In genomic region chr16:3881499-3881995, GRCh38 we compare ENCODE assay signal across 8 cellular contexts. TPM values are rescaled to one million over a fixed set of nuclear protein-coding genes. Genes with fewer than 3 reads are reported as not detected.
A peak's percentile ranks its signal among the peaks of the same experiment; 100 is the strongest.
DNase-seq lines count a peak whose midpoint lies in the region; FAIRE-seq and TF ChIP-seq lines count a peak whose summit lies in the region.

No MANE protein-coding gene starts in this region.

- FAIRE-seq in kidney (lab: Jason Lieb, UNC) = no peak

- peaks cover 32% of the 10 kb centered on the region for H3K4me1 Mint-ChIP-seq in activated naive CD8-positive, alpha-beta T cell (ENCODE audit: low read depth)
- H3K4me1 Mint-ChIP-seq in stimulated activated naive CD8-positive, alpha-beta T cell treated with anti-CD3 and anti-CD28 coated beads, Interleukin-15, Interleukin-2, amounts not matched to agents 100 ng/mL and 50 ng/mL, for 24 hours (ENCODE audit: low read depth) = peaks cover 38% of the 10 kb centered on the region

- H3K9ac ChIP-seq in kidney (ENCODE audit: low read length in 2 of 2) = no peak overlapping the region

- no peaks in the 10 kb centered on the region for H3K9me3 ChIP-seq in kidney (ENCODE audit: control insufficient read depth in 1 of 2, low read length in 2 of 2)

- peaks cover 13 to 17% of the 10 kb centered on the region in 2 donors for H3K4me1 ChIP-seq in kidney (ENCODE audit: control insufficient read depth in 1 of 2, insufficient read depth in 1 of 2, low read depth in 1 of 2, low read length in 2 of 2)

- no peak for TF ChIP-seq CTCF in kidney (IDR thresholded peaks at IDR 0.05; ENCODE audit: borderline replicate concordance, extremely low read depth, insufficient read depth)

- peak overlapping the region in 1 of 2 donors; percentile 59 for H3K4me3 ChIP-seq in kidney (ENCODE audit: low read length in 2 of 2)

- peak overlapping the region; percentile 62 for H3K4me3 Mint-ChIP-seq in activated naive CD8-positive, alpha-beta T cell
- peak overlapping the region; percentile 76 for H3K4me3 Mint-ChIP-seq in stimulated activated naive CD8-positive, alpha-beta T cell treated with anti-CD3 and anti-CD28 coated beads, Interleukin-15, Interleukin-2, amounts not matched to agents 100 ng/mL and 50 ng/mL, for 24 hours

- peak; percentile 23 to 29 for DNase-seq in activated CD4-positive, alpha-beta T cell treated with anti-CD3 and anti-CD28 coated beads for 4 hours
- DNase-seq in activated CD4-positive, alpha-beta T cell treated with anti-CD3 and anti-CD28 coated beads, Interleukin-2, amount 50 U/mL, for 1 hour = no peak
- DNase-seq in kidney (peak; percentile 73), ureter (ENCODE audit: low spot score) (no peak), hepatic stellate cell (ENCODE audit: low spot score) (no peak), MV-4-11 (lab: John Stamatoyannopoulos, UW) (no peak)

- no peaks in the 10 kb centered on the region for H3K36me3 ChIP-seq in kidney (ENCODE audit: control insufficient read depth in 1 of 2, insufficient read depth in 2 of 2, low read length in 2 of 2)

- H3K36me3 Mint-ChIP-seq in activated naive CD8-positive, alpha-beta T cell = peaks cover 3% of the 10 kb centered on the region
- peaks cover 17% of the 10 kb centered on the region for H3K36me3 Mint-ChIP-seq in stimulated activated naive CD8-positive, alpha-beta T cell treated with anti-CD3 and anti-CD28 coated beads, Interleukin-15, Interleukin-2, amounts not matched to agents 100 ng/mL and 50 ng/mL, for 24 hours (ENCODE audit: low read depth)

- peaks cover 1% of the 10 kb centered on the region for H3K27me3 Mint-ChIP-seq in activated naive CD8-positive, alpha-beta T cell
- H3K27me3 Mint-ChIP-seq in stimulated activated naive CD8-positive, alpha-beta T cell treated with anti-CD3 and anti-CD28 coated beads, Interleukin-15, Interleukin-2, amounts not matched to agents 100 ng/mL and 50 ng/mL, for 24 hours = peaks cover 5% of the 10 kb centered on the region

- peak overlapping the region; percentile 64 for H3K27ac Mint-ChIP-seq in activated naive CD8-positive, alpha-beta T cell
- peak overlapping the region; percentile 61 for H3K27ac Mint-ChIP-seq in stimulated activated naive CD8-positive, alpha-beta T cell treated with anti-CD3 and anti-CD28 coated beads, Interleukin-15, Interleukin-2, amounts not matched to agents 100 ng/mL and 50 ng/mL, for 24 hours

- no peak overlapping the region for H3K27ac ChIP-seq in kidney (ENCODE audit: low read depth in 2 of 2, low read length in 2 of 2)

- no peaks in the 10 kb centered on the region for H3K9me3 Mint-ChIP-seq in activated naive CD8-positive, alpha-beta T cell (ENCODE audit: low read depth)
- no peaks in the 10 kb centered on the region for H3K9me3 Mint-ChIP-seq in stimulated activated naive CD8-positive, alpha-beta T cell treated with anti-CD3 and anti-CD28 coated beads, Interleukin-15, Interleukin-2, amounts not matched to agents 100 ng/mL and 50 ng/mL, for 24 hours

- intact Hi-C loops in kidney (cut with DNase I) = no loop called here

RNA-seq across cellular contexts. Expression of gene CREBBP, which starts 1.0 kb away (rescaled TPM):
- total RNA-seq in kidney (74.6 TPM), ureter (104 TPM)
- polyA plus RNA-seq in kidney (ENCODE audit: insufficient read depth, low read depth, low replicate concordance) = 5.9 TPM

Comparison
In these comparisons a context has a peak if more than half of its experiments do, and no peak if none do; other contexts are left out.
1. DNase-seq: peak in activated CD4-positive, alpha-beta T cell treated with anti-CD3 and anti-CD28 coated beads for 4 hours (2 of 2) and kidney (single experiment); none in activated CD4-positive, alpha-beta T cell treated with anti-CD3 and anti-CD28 coated beads, Interleukin-2, amount 50 U/mL, for 1 hour (single experiment), ureter (single experiment), hepatic stellate cell (single experiment) and MV-4-11 (single experiment).